In the genomic region with DNA sequence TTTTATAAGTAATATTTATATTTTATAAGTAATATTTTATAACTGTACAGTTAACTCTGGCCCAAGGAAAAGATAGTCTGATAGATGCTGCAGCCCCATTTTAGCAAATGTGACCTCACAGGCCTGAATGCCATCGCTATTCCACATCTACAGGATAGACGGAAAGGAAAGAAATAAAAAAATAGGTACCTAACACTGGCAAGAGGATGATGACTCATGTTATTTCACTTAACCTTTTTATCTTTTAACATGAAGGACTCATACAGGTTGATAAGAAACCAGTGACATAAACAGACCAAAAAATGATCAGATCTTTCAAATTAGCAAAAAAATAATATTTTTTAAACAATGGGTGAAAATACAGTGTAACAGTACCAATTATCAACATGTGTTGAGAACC, we compare ENCODE assay signal across 17 cellular contexts. TPM values are rescaled to one million over a fixed set of nuclear protein-coding genes. Genes with fewer than 3 reads are reported as not detected.
DNase-seq lines count a peak whose midpoint lies in the region; TF ChIP-seq lines count a peak whose summit lies in the region.
"Had no signal": no experiment of that assay in that cellular context is flagged by ENCODE, and none has a peak within 500 bp of the region (broad histone marks: within the 10 kb centered on the region; RNA-seq: fewer than 3 reads in every experiment).

No MANE protein-coding gene starts in this region.

- TF ChIP-seq CTCF in epithelial cell of esophagus (IDR thresholded peaks at IDR 0.05; ENCODE audit: insufficient read depth, low read depth, low read length, missing control alignments) (no peak), endothelial cell (IDR thresholded peaks at IDR 0.05; ENCODE audit: unreplicated experiment) (no peak)

- no peak overlapping the region for H3K4me3 ChIP-seq in CD4-positive, alpha-beta memory T cell (ENCODE audit: low read length in 2 of 2)
- H3K4me3 ChIP-seq in epithelial cell of esophagus (ENCODE audit: low read length), result no peak overlapping the region
- H3K4me3 ChIP-seq: SK-N-MC had no signal

- peak overlapping the region; percentile 81 for H3K4me3 Mint-ChIP-seq in T-helper 1 cell treated with Interleukin-12 subunit alpha and Interleukin-12 subunit beta and Interleukin-4 antibody, amounts not matched to agents 30 μg/mL and 1 μg/mL, for 36 hours
- peak overlapping the region in 5 of 8 donors; percentile 42 to 84 (median 69) for H3K4me3 Mint-ChIP-seq in CD4-positive, alpha-beta memory T cell
- peak overlapping the region; percentile 69 for H3K4me3 Mint-ChIP-seq in T-helper 2 cell treated with Interferon-gamma antibody and Interleukin-4, amounts not matched to agents 5 μg/mL and 100 μg/mL, for 36 hours
- H3K4me3 Mint-ChIP-seq in endothelial cell (ENCODE audit: unreplicated experiment), result no peak overlapping the region

- POLR2A ChIA-PET in CD4-positive, alpha-beta memory T cell (lab: Charles Lee; ENCODE audit: partially characterized antibody), result interaction anchor here (1.4 kb wide), 1 partner anchor 137 kb away, joined by 3 read pairs; no protein-coding TSS in a partner anchor

- H3K27me3 ChIP-seq in CD4-positive, alpha-beta memory T cell (ENCODE audit: insufficient read depth, low read length), result no peaks in the 10 kb centered on the region

- intact Hi-C loops in CD4-positive, alpha-beta memory T cell (cut with micrococcal nuclease), result loop anchor here (5.0 kb wide), 1 partner anchor 1926 kb away; the partner anchor contains the start of gene RFX3

- peaks cover 41% of the 10 kb centered on the region for H3K36me3 Mint-ChIP-seq in T-helper 1 cell treated with Interleukin-12 subunit alpha and Interleukin-12 subunit beta and Interleukin-4 antibody, amounts not matched to agents 30 μg/mL and 1 μg/mL, for 36 hours (ENCODE audit: low read depth)
- peaks cover 13 to 19% of the 10 kb centered on the region in 2 donors for H3K36me3 Mint-ChIP-seq in CD4-positive, alpha-beta memory T cell
- peaks cover 26% of the 10 kb centered on the region for H3K36me3 Mint-ChIP-seq in T-helper 2 cell treated with Interferon-gamma antibody and Interleukin-4, amounts not matched to agents 5 μg/mL and 100 μg/mL, for 36 hours (ENCODE audit: low read depth)
- H3K36me3 Mint-ChIP-seq in endothelial cell (ENCODE audit: low read depth, unreplicated experiment), result no peaks in the 10 kb centered on the region
- H3K36me3 Mint-ChIP-seq: brain, memory B cell, type B pancreatic cell had no signal

- no peaks in the 10 kb centered on the region for H3K27me3 Mint-ChIP-seq in T-helper 1 cell treated with Interleukin-12 subunit alpha and Interleukin-12 subunit beta and Interleukin-4 antibody, amounts not matched to agents 30 μg/mL and 1 μg/mL, for 36 hours (ENCODE audit: low read depth)
- H3K27me3 Mint-ChIP-seq in CD4-positive, alpha-beta memory T cell, result no peaks in the 10 kb centered on the region
- no peaks in the 10 kb centered on the region for H3K27me3 Mint-ChIP-seq in T-helper 2 cell treated with Interferon-gamma antibody and Interleukin-4, amounts not matched to agents 5 μg/mL and 100 μg/mL, for 36 hours (ENCODE audit: low read depth)
- no peaks in the 10 kb centered on the region for H3K27me3 Mint-ChIP-seq in endothelial cell (ENCODE audit: unreplicated experiment)
- H3K27me3 Mint-ChIP-seq: CD8-positive, alpha-beta memory T cell; memory B cell; type B pancreatic cell had no signal

- H3K27ac Mint-ChIP-seq in T-helper 1 cell treated with Interleukin-12 subunit alpha and Interleukin-12 subunit beta and Interleukin-4 antibody, amounts not matched to agents 30 μg/mL and 1 μg/mL, for 36 hours, result peak overlapping the region; percentile 81
- peak overlapping the region in 6 of 7 donors; percentile 38 to 94 (median 83) for H3K27ac Mint-ChIP-seq in CD4-positive, alpha-beta memory T cell
- H3K27ac Mint-ChIP-seq in T-helper 2 cell treated with Interferon-gamma antibody and Interleukin-4, amounts not matched to agents 5 μg/mL and 100 μg/mL, for 36 hours, result peak overlapping the region; percentile 72
- no peak overlapping the region for H3K27ac Mint-ChIP-seq in endothelial cell (ENCODE audit: unreplicated experiment)
- H3K27ac Mint-ChIP-seq: type B pancreatic cell had no signal

- CTCF ChIA-PET in CD4-positive, alpha-beta memory T cell (lab: Charles Lee; ENCODE audit: partially characterized antibody), result interaction anchor here (1.5 to 2.1 kb wide), 2 partner anchors 134 to 137 kb away, joined by 5 to 8 read pairs; no protein-coding TSS in a partner anchor

- H3K27ac ChIP-seq in CD4-positive, alpha-beta memory T cell (ENCODE audit: low read depth, low read length), result no peak overlapping the region
- H3K27ac ChIP-seq: SK-N-MC had no signal

- H3K4me1 Mint-ChIP-seq in T-helper 1 cell treated with Interleukin-12 subunit alpha and Interleukin-12 subunit beta and Interleukin-4 antibody, amounts not matched to agents 30 μg/mL and 1 μg/mL, for 36 hours (ENCODE audit: low read depth), result peaks cover 63% of the 10 kb centered on the region
- H3K4me1 Mint-ChIP-seq in CD4-positive, alpha-beta memory T cell, result peaks cover 40 to 73% (median 50%) of the 10 kb centered on the region in 4 donors
- H3K4me1 Mint-ChIP-seq in T-helper 2 cell treated with Interferon-gamma antibody and Interleukin-4, amounts not matched to agents 5 μg/mL and 100 μg/mL, for 36 hours (ENCODE audit: low read depth), result peaks cover 56% of the 10 kb centered on the region
- H3K4me1 Mint-ChIP-seq in endothelial cell (ENCODE audit: unreplicated experiment), result no peaks in the 10 kb centered on the region

- no peaks in the 10 kb centered on the region for H3K36me3 ChIP-seq in CD4-positive, alpha-beta memory T cell (ENCODE audit: insufficient read depth, low read length)

- no peak for DNase-seq in T-helper 1 cell
- no peak for DNase-seq in CD4-positive, alpha-beta memory T cell
- DNase-seq in T-helper 2 cell treated with Interferon-gamma antibody and Interleukin-4, amounts not matched to agents 5 μg/mL and 100 μg/mL, for 36 hours (ENCODE audit: low spot score), result no peak
- DNase-seq in epithelial cell of esophagus (ENCODE audit: low read depth), result peak; percentile 33
- DNase-seq in endothelial cell (ENCODE audit: low spot score), result no peak
- DNase-seq in RPMI8226, result no peak
- no peak for DNase-seq in NCI-H446 treated with DMSO at 0.1 percent for 48 hours (lab: John Stamatoyannopoulos, UW)
- DNase-seq: 8988T; CD8-positive, alpha-beta memory T cell; effector CD8-positive, alpha-beta T cell; NCI-H2081 treated with DMSO at 0.1 percent for 48 hours had no signal

- H3K9me3 Mint-ChIP-seq in T-helper 1 cell treated with Interleukin-12 subunit alpha and Interleukin-12 subunit beta and Interleukin-4 antibody, amounts not matched to agents 30 μg/mL and 1 μg/mL, for 36 hours, result no peaks in the 10 kb centered on the region
- H3K9me3 Mint-ChIP-seq in CD4-positive, alpha-beta memory T cell, result no peaks in the 10 kb centered on the region
- no peaks in the 10 kb centered on the region for H3K9me3 Mint-ChIP-seq in T-helper 2 cell treated with Interferon-gamma antibody and Interleukin-4, amounts not matched to agents 5 μg/mL and 100 μg/mL, for 36 hours
- no peaks in the 10 kb centered on the region for H3K9me3 Mint-ChIP-seq in endothelial cell (ENCODE audit: unreplicated experiment)
- H3K9me3 Mint-ChIP-seq: brain; CD8-positive, alpha-beta memory T cell; memory B cell; type B pancreatic cell had no signal

- no peaks in the 10 kb centered on the region for H3K9me3 ChIP-seq in CD4-positive, alpha-beta memory T cell (ENCODE audit: control insufficient read depth in 1 of 2, low read length in 2 of 2)

- peaks cover 60% of the 10 kb centered on the region for H3K4me1 ChIP-seq in CD4-positive, alpha-beta memory T cell (ENCODE audit: insufficient read depth, low read length)

RNA-seq across cellular contexts. Expression of gene CD274, which starts 2.7 kb away (rescaled TPM):
- 10 to 100 TPM; 16.2 to 23.0 TPM for total RNA-seq in CD4-positive, alpha-beta memory T cell
- 10 to 100 TPM in 1 of 2 donors, 1 to 10 TPM in 1; 7.9 to 10.7 TPM for polyA plus RNA-seq in CD4-positive, alpha-beta memory T cell
- 0.56 TPM for total RNA-seq in endothelial cell (ENCODE audit: unreplicated experiment)

RNA-seq across cellular contexts. Expression of gene PLGRKT, which starts 15.3 kb away (rescaled TPM):
- total RNA-seq in CD4-positive, alpha-beta memory T cell, result 10 to 100 TPM; 20.0 to 21.7 TPM
- polyA plus RNA-seq in CD4-positive, alpha-beta memory T cell, result 100 to 1,000 TPM in 1 of 2 donors, 10 to 100 TPM in 1; 44.3 to 101 TPM
- total RNA-seq in endothelial cell (ENCODE audit: unreplicated experiment), result 4.8 TPM

RNA-seq across cellular contexts. Expression of gene PDCD1LG2, which starts 57.3 kb away (rescaled TPM):
- 1 to 10 TPM in 1 of 2 experiments, under 1 TPM in 1; 0.90 to 1.1 TPM for total RNA-seq in CD4-positive, alpha-beta memory T cell
- 1 to 10 TPM; 1.1 TPM for polyA plus RNA-seq in CD4-positive, alpha-beta memory T cell
- total RNA-seq in endothelial cell (ENCODE audit: unreplicated experiment), result not detected
- polyA plus RNA-seq: CD8-positive, alpha-beta memory T cell; neural cell had no signal

Comparison
In these comparisons a context has a peak if more than half of its experiments do, and no peak if none do; other contexts are left out.
1. RNA of gene CD274, which starts 2.7 kb away (total RNA-seq): 16.2 to 23.0 TPM in CD4-positive, alpha-beta memory T cell; 0.56 TPM in endothelial cell (single experiment); every median in the first group is over 10 times any median in the second.